Comparison of ENCODE assay signal across 9 cellular contexts in the genomic region with DNA sequence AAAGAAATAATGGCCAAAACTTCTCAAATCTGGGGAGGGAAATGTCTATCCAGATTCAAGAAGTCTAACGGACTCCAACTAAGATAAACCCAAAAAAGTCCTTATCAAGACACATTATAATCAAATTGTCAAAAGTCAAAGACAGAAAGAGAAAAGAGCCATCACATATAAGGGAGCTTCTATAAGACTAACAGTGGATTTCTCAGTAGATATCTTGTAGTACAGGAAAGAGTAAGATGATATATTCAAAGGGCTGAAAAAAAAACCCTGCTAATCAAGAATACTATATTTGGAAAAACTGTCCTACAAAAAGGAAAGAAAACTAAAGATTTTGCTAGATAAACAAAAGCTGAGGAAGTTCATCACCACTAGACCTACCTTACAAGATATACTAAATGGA. TPM values are rescaled to one million over a fixed set of nuclear protein-coding genes. Genes with fewer than 3 reads are reported as not detected.
"Had no signal": no experiment of that assay in that cellular context is flagged by ENCODE, and none has a peak within 500 bp of the region (broad histone marks: within the 10 kb centered on the region; RNA-seq: fewer than 3 reads in every experiment).

No MANE protein-coding gene starts in this region.

- H3K36me3 ChIP-seq: HAP-1 had no signal

- ATAC-seq: GM23338 had no signal

- H3K4me2 ChIP-seq: GM23338 had no signal

- H3K9ac ChIP-seq: GM23248 had no signal

- H3K9me3 ChIP-seq: HAP-1 had no signal

- H2AFZ ChIP-seq: GM23248, GM23338 had no signal

- DNase-seq: GM23248, H7, H9, HCEC 1CT, HFFc6 had no signal

- H3K27ac ChIP-seq: GM23248 had no signal

- H3K4me1 ChIP-seq: HAP-1 had no signal

- H3K4me3 ChIP-seq: GM23248, GM23338, HAP-1 had no signal

RNA-seq across cellular contexts. Expression of gene TMEM247, which starts 35.4 kb away (rescaled TPM):
- total RNA-seq: GM23248, GM23338, H1, H4, H7, H9, HFFc6 had no signal
- polyA plus RNA-seq: GM23248, GM23338, H1 had no signal
